1 cellular context compared by ENCODE assay signal in the genomic region with DNA sequence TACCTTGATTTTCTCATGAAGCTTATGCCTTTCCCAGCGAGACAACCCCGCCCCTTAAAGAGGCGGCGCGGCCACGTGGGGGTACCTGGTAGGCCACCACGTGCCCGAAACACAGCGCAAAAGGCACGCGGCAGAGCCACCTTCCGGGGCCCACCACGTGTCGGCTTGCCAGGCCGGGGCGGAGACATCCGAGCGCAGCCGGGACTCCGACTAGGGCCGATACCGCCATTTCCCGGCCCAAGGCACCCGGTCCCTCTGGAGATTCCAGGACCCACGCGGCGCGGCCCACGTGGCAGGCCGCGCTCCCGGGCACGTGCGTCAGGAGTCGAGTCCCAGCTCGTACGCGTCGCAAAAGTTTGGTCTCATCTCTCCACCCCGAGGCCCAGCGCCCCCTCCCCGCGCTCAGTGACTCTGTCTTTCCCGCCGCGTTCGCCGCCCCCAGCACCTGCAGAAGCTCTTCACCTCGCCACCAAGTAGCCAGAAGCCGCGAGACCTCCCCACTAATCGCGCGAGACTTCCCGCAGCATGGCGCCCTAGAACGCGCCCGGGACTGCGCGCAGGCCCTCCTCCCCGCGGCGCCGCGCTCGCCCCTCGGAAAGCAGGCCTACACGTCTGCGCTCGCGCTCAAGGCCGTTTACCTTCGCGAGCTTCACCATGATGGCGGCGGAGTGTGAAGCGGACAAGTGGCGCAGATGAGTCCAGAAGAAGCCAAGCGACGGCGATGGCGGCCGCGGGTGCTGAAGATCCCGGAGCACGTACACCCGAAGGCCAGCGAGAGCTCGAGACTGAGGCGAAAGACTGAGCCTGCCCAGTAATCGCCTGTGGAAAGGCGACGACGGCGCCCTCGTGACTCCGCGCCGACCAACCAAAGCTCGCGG.
TF ChIP-seq lines count a peak whose summit lies in the region.

A gene with protein sequence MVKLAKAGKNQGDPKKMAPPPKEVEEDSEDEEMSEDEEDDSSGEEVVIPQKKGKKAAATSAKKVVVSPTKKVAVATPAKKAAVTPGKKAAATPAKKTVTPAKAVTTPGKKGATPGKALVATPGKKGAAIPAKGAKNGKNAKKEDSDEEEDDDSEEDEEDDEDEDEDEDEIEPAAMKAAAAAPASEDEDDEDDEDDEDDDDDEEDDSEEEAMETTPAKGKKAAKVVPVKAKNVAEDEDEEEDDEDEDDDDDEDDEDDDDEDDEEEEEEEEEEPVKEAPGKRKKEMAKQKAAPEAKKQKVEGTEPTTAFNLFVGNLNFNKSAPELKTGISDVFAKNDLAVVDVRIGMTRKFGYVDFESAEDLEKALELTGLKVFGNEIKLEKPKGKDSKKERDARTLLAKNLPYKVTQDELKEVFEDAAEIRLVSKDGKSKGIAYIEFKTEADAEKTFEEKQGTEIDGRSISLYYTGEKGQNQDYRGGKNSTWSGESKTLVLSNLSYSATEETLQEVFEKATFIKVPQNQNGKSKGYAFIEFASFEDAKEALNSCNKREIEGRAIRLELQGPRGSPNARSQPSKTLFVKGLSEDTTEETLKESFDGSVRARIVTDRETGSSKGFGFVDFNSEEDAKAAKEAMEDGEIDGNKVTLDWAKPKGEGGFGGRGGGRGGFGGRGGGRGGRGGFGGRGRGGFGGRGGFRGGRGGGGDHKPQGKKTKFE (minus strand): TSS at position 787 of the 878 bp plus-strand sequence. CDS start 131 bp downstream, at position 656.

TF ChIP-seq in K562, 482 proteins besides CTCF, POLR2A, EP300 and RAD21 (continued from another document and continues in another):
- TF ChIP-seq, protein P1, sequence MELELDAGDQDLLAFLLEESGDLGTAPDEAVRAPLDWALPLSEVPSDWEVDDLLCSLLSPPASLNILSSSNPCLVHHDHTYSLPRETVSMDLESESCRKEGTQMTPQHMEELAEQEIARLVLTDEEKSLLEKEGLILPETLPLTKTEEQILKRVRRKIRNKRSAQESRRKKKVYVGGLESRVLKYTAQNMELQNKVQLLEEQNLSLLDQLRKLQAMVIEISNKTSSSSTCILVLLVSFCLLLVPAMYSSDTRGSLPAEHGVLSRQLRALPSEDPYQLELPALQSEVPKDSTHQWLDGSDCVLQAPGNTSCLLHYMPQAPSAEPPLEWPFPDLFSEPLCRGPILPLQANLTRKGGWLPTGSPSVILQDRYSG (tag; conservative IDR thresholded peaks at IDR 0.05; ENCODE audit: low read depth), result no peak
- TF ChIP-seq, protein P2, sequence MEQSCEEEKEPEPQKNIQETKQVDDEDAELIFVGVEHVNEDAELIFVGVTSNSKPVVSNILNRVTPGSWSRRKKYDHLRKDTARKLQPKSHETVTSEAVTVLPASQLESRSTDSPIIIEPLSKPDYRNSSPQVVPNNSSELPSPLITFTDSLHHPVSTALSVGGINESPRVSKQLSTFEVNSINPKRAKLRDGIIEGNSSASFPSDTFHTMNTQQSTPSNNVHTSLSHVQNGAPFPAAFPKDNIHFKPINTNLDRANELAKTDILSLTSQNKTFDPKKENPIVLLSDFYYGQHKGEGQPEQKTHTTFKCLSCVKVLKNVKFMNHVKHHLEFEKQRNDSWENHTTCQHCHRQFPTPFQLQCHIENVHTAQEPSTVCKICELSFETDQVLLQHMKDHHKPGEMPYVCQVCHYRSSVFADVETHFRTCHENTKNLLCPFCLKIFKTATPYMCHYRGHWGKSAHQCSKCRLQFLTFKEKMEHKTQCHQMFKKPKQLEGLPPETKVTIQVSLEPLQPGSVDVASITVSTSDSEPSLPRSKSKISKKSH (CRISPR knock-in tag; IDR thresholded peaks at IDR 0.05), result no peak
- TF ChIP-seq PPARD (CRISPR knock-in tag; IDR thresholded peaks at IDR 0.05), result no peak
- TF ChIP-seq ATF7 (IDR thresholded peaks at IDR 0.05), result peak; percentile 19; the same call in 1 of the 2 replicates
- TF ChIP-seq, protein P3, sequence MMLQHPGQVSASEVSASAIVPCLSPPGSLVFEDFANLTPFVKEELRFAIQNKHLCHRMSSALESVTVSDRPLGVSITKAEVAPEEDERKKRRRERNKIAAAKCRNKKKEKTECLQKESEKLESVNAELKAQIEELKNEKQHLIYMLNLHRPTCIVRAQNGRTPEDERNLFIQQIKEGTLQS (IDR thresholded peaks at IDR 0.05), result no peak
- TF ChIP-seq, protein P3 (CRISPR knock-in tag; conservative IDR thresholded peaks at IDR 0.05), result no peak; the same call in none of the 2 replicates
- TF ChIP-seq NRF1 (conservative IDR thresholded peaks at IDR 0.05 in 1 of 2, IDR thresholded peaks at IDR 0.05 in 1 of 2), result peak; percentile 70 to 73
- TF ChIP-seq, protein P4, sequence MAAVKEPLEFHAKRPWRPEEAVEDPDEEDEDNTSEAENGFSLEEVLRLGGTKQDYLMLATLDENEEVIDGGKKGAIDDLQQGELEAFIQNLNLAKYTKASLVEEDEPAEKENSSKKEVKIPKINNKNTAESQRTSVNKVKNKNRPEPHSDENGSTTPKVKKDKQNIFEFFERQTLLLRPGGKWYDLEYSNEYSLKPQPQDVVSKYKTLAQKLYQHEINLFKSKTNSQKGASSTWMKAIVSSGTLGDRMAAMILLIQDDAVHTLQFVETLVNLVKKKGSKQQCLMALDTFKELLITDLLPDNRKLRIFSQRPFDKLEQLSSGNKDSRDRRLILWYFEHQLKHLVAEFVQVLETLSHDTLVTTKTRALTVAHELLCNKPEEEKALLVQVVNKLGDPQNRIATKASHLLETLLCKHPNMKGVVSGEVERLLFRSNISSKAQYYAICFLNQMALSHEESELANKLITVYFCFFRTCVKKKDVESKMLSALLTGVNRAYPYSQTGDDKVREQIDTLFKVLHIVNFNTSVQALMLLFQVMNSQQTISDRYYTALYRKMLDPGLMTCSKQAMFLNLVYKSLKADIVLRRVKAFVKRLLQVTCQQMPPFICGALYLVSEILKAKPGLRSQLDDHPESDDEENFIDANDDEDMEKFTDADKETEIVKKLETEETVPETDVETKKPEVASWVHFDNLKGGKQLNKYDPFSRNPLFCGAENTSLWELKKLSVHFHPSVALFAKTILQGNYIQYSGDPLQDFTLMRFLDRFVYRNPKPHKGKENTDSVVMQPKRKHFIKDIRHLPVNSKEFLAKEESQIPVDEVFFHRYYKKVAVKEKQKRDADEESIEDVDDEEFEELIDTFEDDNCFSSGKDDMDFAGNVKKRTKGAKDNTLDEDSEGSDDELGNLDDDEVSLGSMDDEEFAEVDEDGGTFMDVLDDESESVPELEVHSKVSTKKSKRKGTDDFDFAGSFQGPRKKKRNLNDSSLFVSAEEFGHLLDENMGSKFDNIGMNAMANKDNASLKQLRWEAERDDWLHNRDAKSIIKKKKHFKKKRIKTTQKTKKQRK (IDR thresholded peaks at IDR 0.05; ENCODE audit: borderline replicate concordance, low read depth, low read length), result no peak
- TF ChIP-seq KAT2B (IDR thresholded peaks at IDR 0.05; ENCODE audit: low read depth, low read length), result no peak
- TF ChIP-seq NR2C2 (CRISPR knock-in tag; IDR thresholded peaks at IDR 0.05), result no peak; the same call in 1 of the 2 replicates
- no peak for TF ChIP-seq NR2C2 (tag; IDR thresholded peaks at IDR 0.05)
- TF ChIP-seq ZNF239 (CRISPR knock-in tag; IDR thresholded peaks at IDR 0.05), result no peak
- TF ChIP-seq HNRNPLL (IDR thresholded peaks at IDR 0.05; ENCODE audit: low read depth, low read length, poor library complexity, severe bottlenecking), result peak; percentile 46
- peak; percentile 56; the same call in 1 of the 2 replicates for TF ChIP-seq SNIP1 (IDR thresholded peaks at IDR 0.05; ENCODE audit: low read depth)
- no peak for TF ChIP-seq GTF2A2 (tag; IDR thresholded peaks at IDR 0.05)
- TF ChIP-seq ZNF445 (CRISPR knock-in tag; IDR thresholded peaks at IDR 0.05; ENCODE audit: low read depth), result no peak
- no peak for TF ChIP-seq EZH2 (IDR thresholded peaks at IDR 0.05; ENCODE audit: borderline replicate concordance, low read depth, low read length)
- peak; percentile 64 for TF ChIP-seq RBM25 (IDR thresholded peaks at IDR 0.05; ENCODE audit: low read depth, low read length, severe bottlenecking)
- no peak for TF ChIP-seq ERF (CRISPR knock-in tag; IDR thresholded peaks at IDR 0.05)
- TF ChIP-seq, protein P5, sequence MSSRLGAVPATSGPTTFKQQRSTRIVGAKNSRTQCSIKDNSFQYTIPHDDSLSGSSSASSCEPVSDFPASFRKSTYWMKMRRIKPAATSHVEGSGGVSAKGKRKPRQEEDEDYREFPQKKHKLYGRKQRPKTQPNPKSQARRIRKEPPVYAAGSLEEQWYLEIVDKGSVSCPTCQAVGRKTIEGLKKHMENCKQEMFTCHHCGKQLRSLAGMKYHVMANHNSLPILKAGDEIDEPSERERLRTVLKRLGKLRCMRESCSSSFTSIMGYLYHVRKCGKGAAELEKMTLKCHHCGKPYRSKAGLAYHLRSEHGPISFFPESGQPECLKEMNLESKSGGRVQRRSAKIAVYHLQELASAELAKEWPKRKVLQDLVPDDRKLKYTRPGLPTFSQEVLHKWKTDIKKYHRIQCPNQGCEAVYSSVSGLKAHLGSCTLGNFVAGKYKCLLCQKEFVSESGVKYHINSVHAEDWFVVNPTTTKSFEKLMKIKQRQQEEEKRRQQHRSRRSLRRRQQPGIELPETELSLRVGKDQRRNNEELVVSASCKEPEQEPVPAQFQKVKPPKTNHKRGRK (tag; IDR thresholded peaks at IDR 0.05), result no peak
- no peak for TF ChIP-seq DACH1 (IDR thresholded peaks at IDR 0.05; ENCODE audit: partially characterized antibody)
- peak; percentile 85 for TF ChIP-seq ZNF224 (CRISPR knock-in tag; IDR thresholded peaks at IDR 0.05)
- no peak for TF ChIP-seq ZNF589 (CRISPR knock-in tag; IDR thresholded peaks at IDR 0.05; ENCODE audit: low read depth)
- TF ChIP-seq ZFP36 (IDR thresholded peaks at IDR 0.05; ENCODE audit: low read depth, low read length, partially characterized antibody), result no peak
- TF ChIP-seq KDM5B (IDR thresholded peaks at IDR 0.05; ENCODE audit: insufficient replicate concordance, low read depth, low read length), result peak; percentile 96
- no peak for TF ChIP-seq NFE2L1 (tag; IDR thresholded peaks at IDR 0.05; ENCODE audit: borderline replicate concordance, low read depth)
- TF ChIP-seq RBM15 (IDR thresholded peaks at IDR 0.05; ENCODE audit: insufficient read depth, low read length), result no peak
- TF ChIP-seq RFX1 (IDR thresholded peaks at IDR 0.05), result no peak
- TF ChIP-seq RCOR1 (IDR thresholded peaks at IDR 0.05; ENCODE audit: borderline replicate concordance in 1 of 2, low read depth in 2 of 2, low read length in 2 of 2), result no peak
- 0 out of 2 replicates have a peak, but pooled peaks have one; percentile 37 for TF ChIP-seq CXXC5 (CRISPR knock-in tag; IDR thresholded peaks at IDR 0.05)
- TF ChIP-seq HNRNPUL1 (IDR thresholded peaks at IDR 0.05; ENCODE audit: low read length), result no peak; the same call in 1 of the 2 replicates
- no peak for TF ChIP-seq ZNF586 (CRISPR knock-in tag; conservative IDR thresholded peaks at IDR 0.05)
- TF ChIP-seq U2AF1 (optimal IDR thresholded peaks at IDR 0.05; ENCODE audit: low read depth, low read length), result peak; percentile 63
- no peak for TF ChIP-seq PTBP1 (IDR thresholded peaks at IDR 0.05; ENCODE audit: low read depth, low read length)
- no peak for TF ChIP-seq KDM1A (IDR thresholded peaks at IDR 0.05)
- no peak for TF ChIP-seq THRAP3 (IDR thresholded peaks at IDR 0.05; ENCODE audit: borderline replicate concordance)
- no peak for TF ChIP-seq NUFIP1 (IDR thresholded peaks at IDR 0.05; ENCODE audit: partially characterized antibody)
- TF ChIP-seq ZNF175 (CRISPR knock-in tag; IDR thresholded peaks at IDR 0.05; ENCODE audit: low read depth), result no peak
- no peak for TF ChIP-seq ETV1 (tag; conservative IDR thresholded peaks at IDR 0.05; ENCODE audit: low read depth)
- TF ChIP-seq, protein P6, sequence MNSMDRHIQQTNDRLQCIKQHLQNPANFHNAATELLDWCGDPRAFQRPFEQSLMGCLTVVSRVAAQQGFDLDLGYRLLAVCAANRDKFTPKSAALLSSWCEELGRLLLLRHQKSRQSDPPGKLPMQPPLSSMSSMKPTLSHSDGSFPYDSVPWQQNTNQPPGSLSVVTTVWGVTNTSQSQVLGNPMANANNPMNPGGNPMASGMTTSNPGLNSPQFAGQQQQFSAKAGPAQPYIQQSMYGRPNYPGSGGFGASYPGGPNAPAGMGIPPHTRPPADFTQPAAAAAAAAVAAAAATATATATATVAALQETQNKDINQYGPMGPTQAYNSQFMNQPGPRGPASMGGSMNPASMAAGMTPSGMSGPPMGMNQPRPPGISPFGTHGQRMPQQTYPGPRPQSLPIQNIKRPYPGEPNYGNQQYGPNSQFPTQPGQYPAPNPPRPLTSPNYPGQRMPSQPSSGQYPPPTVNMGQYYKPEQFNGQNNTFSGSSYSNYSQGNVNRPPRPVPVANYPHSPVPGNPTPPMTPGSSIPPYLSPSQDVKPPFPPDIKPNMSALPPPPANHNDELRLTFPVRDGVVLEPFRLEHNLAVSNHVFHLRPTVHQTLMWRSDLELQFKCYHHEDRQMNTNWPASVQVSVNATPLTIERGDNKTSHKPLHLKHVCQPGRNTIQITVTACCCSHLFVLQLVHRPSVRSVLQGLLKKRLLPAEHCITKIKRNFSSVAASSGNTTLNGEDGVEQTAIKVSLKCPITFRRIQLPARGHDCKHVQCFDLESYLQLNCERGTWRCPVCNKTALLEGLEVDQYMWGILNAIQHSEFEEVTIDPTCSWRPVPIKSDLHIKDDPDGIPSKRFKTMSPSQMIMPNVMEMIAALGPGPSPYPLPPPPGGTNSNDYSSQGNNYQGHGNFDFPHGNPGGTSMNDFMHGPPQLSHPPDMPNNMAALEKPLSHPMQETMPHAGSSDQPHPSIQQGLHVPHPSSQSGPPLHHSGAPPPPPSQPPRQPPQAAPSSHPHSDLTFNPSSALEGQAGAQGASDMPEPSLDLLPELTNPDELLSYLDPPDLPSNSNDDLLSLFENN (IDR thresholded peaks at IDR 0.05; ENCODE audit: low read depth in 2 of 2, low read length in 2 of 2), result no peak
- no peak for TF ChIP-seq ZNF436 (CRISPR knock-in tag; IDR thresholded peaks at IDR 0.05)
- no peak for TF ChIP-seq HSF4 (CRISPR knock-in tag; IDR thresholded peaks at IDR 0.05; ENCODE audit: borderline replicate concordance)
- peak; percentile 84; the same call in 1 of the 2 replicates for TF ChIP-seq POLR2AphosphoS2 (IDR thresholded peaks at IDR 0.05; ENCODE audit: low read length)
- no peak for TF ChIP-seq BMI1 (IDR thresholded peaks at IDR 0.05; ENCODE audit: low read length)
- TF ChIP-seq NFXL1 (CRISPR knock-in tag; IDR thresholded peaks at IDR 0.05), result no peak
- TF ChIP-seq ZNF778 (CRISPR knock-in tag; IDR thresholded peaks at IDR 0.05), result no peak
- TF ChIP-seq, protein P7, sequence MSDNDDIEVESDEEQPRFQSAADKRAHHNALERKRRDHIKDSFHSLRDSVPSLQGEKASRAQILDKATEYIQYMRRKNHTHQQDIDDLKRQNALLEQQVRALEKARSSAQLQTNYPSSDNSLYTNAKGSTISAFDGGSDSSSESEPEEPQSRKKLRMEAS (CRISPR knock-in tag; IDR thresholded peaks at IDR 0.05), result peak; percentile 99
- TF ChIP-seq PURB (CRISPR knock-in tag; IDR thresholded peaks at IDR 0.05; ENCODE audit: low read depth), result no peak
- 0 out of 2 replicates have a peak, but pooled peaks have one; percentile 6 for TF ChIP-seq SMC3 (conservative IDR thresholded peaks at IDR 0.05; ENCODE audit: insufficient read depth, low read depth, low read length)
- no peak for TF ChIP-seq BCL6 (CRISPR knock-in tag; IDR thresholded peaks at IDR 0.05)
